In the genomic region with DNA sequence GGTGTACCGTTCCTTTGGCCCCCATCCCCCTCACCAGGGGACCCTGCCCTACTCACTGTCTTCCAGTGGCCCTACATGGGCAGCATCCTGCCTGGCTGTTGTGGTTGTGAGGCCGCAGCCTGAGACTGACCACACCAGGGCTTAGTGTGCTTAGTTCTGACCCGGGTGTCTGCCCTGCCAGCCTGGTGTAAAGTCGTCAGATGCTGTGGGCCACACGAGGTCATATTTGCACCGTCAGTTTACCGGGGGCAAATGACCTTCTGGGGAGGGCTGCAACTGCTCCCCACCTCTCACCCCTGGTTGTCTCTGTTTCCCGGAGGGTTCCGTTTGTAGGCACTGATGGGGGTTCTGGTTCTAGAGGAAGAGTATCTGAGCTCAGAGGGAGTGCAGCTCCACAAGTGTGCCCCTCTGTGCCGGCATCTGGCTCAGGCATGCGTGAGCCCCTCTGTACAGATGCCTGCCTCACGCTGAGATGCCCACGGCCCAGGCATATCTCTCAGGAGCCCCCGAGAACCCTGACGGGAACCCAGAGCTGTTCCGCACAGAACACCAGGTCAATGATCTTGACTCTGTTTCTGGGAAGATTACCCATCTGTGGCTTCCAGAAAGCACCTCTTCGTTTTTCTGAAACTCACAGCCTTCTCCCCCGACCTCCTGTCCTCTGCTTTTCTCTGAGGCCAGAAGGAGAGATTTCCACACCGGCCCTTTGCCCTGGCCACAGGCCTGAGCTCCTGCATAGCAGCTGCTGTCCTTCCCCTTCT, we compare ENCODE assay signal across 8 cellular contexts. TPM values are rescaled to one million over a fixed set of nuclear protein-coding genes. Genes with fewer than 3 reads are reported as not detected.
DNase-seq lines count a peak whose midpoint lies in the region; ATAC-seq and TF ChIP-seq lines count a peak whose summit lies in the region.

No MANE protein-coding gene starts in this region.

- H3K9me3 ChIP-seq in BLaER1 (no peaks in the 10 kb centered on the region), OCI-LY3 (ENCODE audit: insufficient read depth, low read length) (no peaks in the 10 kb centered on the region), lower lobe of right lung (no peaks in the 10 kb centered on the region)

- intact Hi-C loops in lower lobe of right lung (cut with DNase I), result no loop called here

- H3K27ac ChIP-seq in BLaER1 (peak overlapping the region; percentile 76), OCI-LY3 (ENCODE audit: low read length) (peak overlapping the region; percentile 96), lower lobe of right lung (peak overlapping the region; percentile 88)

- ATAC-seq in lower lobe of right lung, result peak in 1 of 2 donors; percentile 1

- TF ChIP-seq CTCF in GM20000 (IDR thresholded peaks at IDR 0.05; ENCODE audit: extremely low read depth, missing control alignments), result no peak
- TF ChIP-seq CTCF in OCI-LY3 (IDR thresholded peaks at IDR 0.05; ENCODE audit: low read depth, low read length), result no peak
- no peak for TF ChIP-seq CTCF in lower lobe of right lung (IDR thresholded peaks at IDR 0.05)

- H3K27me3 ChIP-seq in BLaER1, result no peaks in the 10 kb centered on the region
- H3K27me3 ChIP-seq in OCI-LY3 (ENCODE audit: low read depth, low read length), result no peaks in the 10 kb centered on the region
- H3K27me3 ChIP-seq in lower lobe of right lung (ENCODE audit: low read depth), result no peaks in the 10 kb centered on the region

- peaks cover 35% of the 10 kb centered on the region for H3K36me3 ChIP-seq in BLaER1
- peaks cover 42% of the 10 kb centered on the region for H3K36me3 ChIP-seq in OCI-LY3 (replicated peaks; ENCODE audit: low read depth, low read length)
- H3K36me3 ChIP-seq in lower lobe of right lung, result peaks cover 28% of the 10 kb centered on the region

- H3K79me2 ChIP-seq in OCI-LY3 (ENCODE audit: low read length), result peaks cover 100% of the 10 kb centered on the region

- no peak overlapping the region for H2AFZ ChIP-seq in OCI-LY3 (ENCODE audit: low read depth, low read length)

- H3K4me2 ChIP-seq in BLaER1 (peak overlapping the region; percentile 93), OCI-LY3 (ENCODE audit: low read length) (peak overlapping the region; percentile 99)

- H3K4me1 ChIP-seq in BLaER1, result peaks cover 100% of the 10 kb centered on the region
- H3K4me1 ChIP-seq in OCI-LY3 (ENCODE audit: low read length), result peaks cover 67% of the 10 kb centered on the region
- H3K4me1 ChIP-seq in lower lobe of right lung, result peaks cover 100% of the 10 kb centered on the region

- peaks cover 100% of the 10 kb centered on the region for H4K20me1 ChIP-seq in BLaER1
- peaks cover 85% of the 10 kb centered on the region for H4K20me1 ChIP-seq in OCI-LY3 (ENCODE audit: insufficient read depth, low read length)

- H3K4me3 ChIP-seq in BLaER1 (peak overlapping the region; percentile 42; the same call in 1 of the 2 replicates), OCI-LY3 (ENCODE audit: low read length) (peak overlapping the region; percentile 89), lower lobe of right lung (peak overlapping the region; percentile 44)

- DNase-seq in GM20000 (ENCODE audit: low spot score) (peak; percentile 29), lower lobe of right lung (no peak), NCI-H345 treated with DMSO at 0.1 percent for 48 hours (lab: John Stamatoyannopoulos, UW; ENCODE audit: unreplicated experiment) (no peak), GM19238 (ENCODE audit: insufficient read length, low spot score) (no peak), NCI-H774 (lab: John Stamatoyannopoulos, UW) (no peak), DMS53 (lab: John Stamatoyannopoulos, UW) (no peak)

- H3K9ac ChIP-seq in BLaER1 (peak overlapping the region; percentile 69), OCI-LY3 (ENCODE audit: low read length) (peak overlapping the region; percentile 94)

RNA-seq across cellular contexts. Expression of gene KLF13, which starts 19.2 kb away (rescaled TPM):
- 178 TPM for total RNA-seq in lower lobe of right lung
